20 cellular contexts compared by ENCODE assay signal in genomic region chr2:69567909-69568300, GRCh38.
DNase-seq lines count a peak whose midpoint lies in the region; ATAC-seq, FAIRE-seq and TF ChIP-seq lines count a peak whose summit lies in the region.
"Had no signal": no experiment of that assay in that cellular context is flagged by ENCODE, and none has a peak within 500 bp of the region (broad histone marks: within the 10 kb centered on the region; RNA-seq: fewer than 3 reads in every experiment).

No MANE protein-coding gene starts in this region.

- peaks cover 78 to 98% (median 88%) of the 10 kb centered on the region in 4 donors for H3K4me1 Mint-ChIP-seq in CD4-positive, alpha-beta memory T cell
- H3K4me1 Mint-ChIP-seq in T-helper 17 cell (peaks cover 78% of the 10 kb centered on the region), mesothelial cell of epicardium (peaks cover 5% of the 10 kb centered on the region)

- no peak overlapping the region for H2AFZ ChIP-seq in mammary epithelial cell (ENCODE audit: low read depth, low read length)

- H3K9ac ChIP-seq in kidney (ENCODE audit: low read length in 2 of 2) (no peak overlapping the region), mammary epithelial cell (ENCODE audit: insufficient read depth, low read length) (no peak overlapping the region)

- WGBS in mammary epithelial cell (ENCODE audit: low coverage, missing lambda C conversion rate) = 59% methylated on average over 3 of the region's 6 CpGs

- no peaks in the 10 kb centered on the region for H3K27me3 ChIP-seq in CD4-positive, alpha-beta memory T cell (ENCODE audit: insufficient read depth, low read length)
- no peaks in the 10 kb centered on the region for H3K27me3 ChIP-seq in mammary epithelial cell (ENCODE audit: insufficient read depth, low read length)
- H3K27me3 ChIP-seq: esophagus squamous epithelium, upper lobe of left lung had no signal

- BruUV-seq in mammary epithelial cell (replicated peaks; lab: Mats Ljungman, UMichigan) = no TSS peak

- H3K4me3 ChIP-seq in CD4-positive, alpha-beta memory T cell (ENCODE audit: low read length in 2 of 2) = no peak overlapping the region
- H3K4me3 ChIP-seq in kidney (ENCODE audit: low read length in 2 of 2) = no peak overlapping the region
- H3K4me3 ChIP-seq in mammary epithelial cell (replicated peaks in 1 of 3; ENCODE audit: insufficient read depth in 1 of 3, low read depth in 2 of 3, low read length in 3 of 3) = no peak overlapping the region
- H3K4me3 ChIP-seq: esophagus squamous epithelium, upper lobe of left lung had no signal

- H3K36me3 ChIP-seq in CD4-positive, alpha-beta memory T cell (ENCODE audit: insufficient read depth, low read length) = no peaks in the 10 kb centered on the region
- H3K36me3 ChIP-seq in kidney (ENCODE audit: control insufficient read depth in 1 of 2, insufficient read depth in 2 of 2, low read length in 2 of 2) (no peaks in the 10 kb centered on the region), mammary epithelial cell (ENCODE audit: insufficient read depth, low read length) (no peaks in the 10 kb centered on the region)
- H3K36me3 ChIP-seq: esophagus squamous epithelium, upper lobe of left lung had no signal

- H3K27ac ChIP-seq in CD4-positive, alpha-beta memory T cell (ENCODE audit: low read depth, low read length) = no peak overlapping the region
- H3K27ac ChIP-seq in kidney (ENCODE audit: low read depth in 2 of 2, low read length in 2 of 2) (peak overlapping the region; percentile 20 to 23), mammary epithelial cell (ENCODE audit: insufficient read depth, low read depth, low read length) (no peak overlapping the region)
- H3K27ac ChIP-seq: 22Rv1, esophagus squamous epithelium, HL-60, upper lobe of left lung had no signal

- H3K4me3 Mint-ChIP-seq in CD4-positive, alpha-beta memory T cell = peak overlapping the region in 3 of 8 donors; percentile 16 to 65 (median 21)
- H3K4me3 Mint-ChIP-seq in T-helper 17 cell (no peak overlapping the region), mesothelial cell of epicardium (no peak overlapping the region)
- H3K4me3 Mint-ChIP-seq: neural crest cell had no signal

- peak; percentile 12 for DNase-seq in DMS53 (lab: John Stamatoyannopoulos, UW)
- no peak for DNase-seq in DMS53 treated with DMSO at 0.1 percent for 48 hours (lab: John Stamatoyannopoulos, UW; ENCODE audit: unreplicated experiment)
- DNase-seq in CD4-positive, alpha-beta memory T cell = no peak
- no peak for DNase-seq in T-helper 17 cell
- DNase-seq in kidney = no peak
- no peak for DNase-seq in mesothelial cell of epicardium (ENCODE audit: low spot score in 2 of 2, unreplicated experiment in 2 of 2)
- no peak for DNase-seq in mammary epithelial cell
- DNase-seq: activated CD4-positive, CD25-positive, alpha-beta regulatory T cell treated with anti-CD3 and anti-CD28 coated beads, Interleukin-2, amount 50 U/mL, for 72 hours; DND-41; esophagus squamous epithelium; KBM-7; NCI-H2029; NCI-H446 treated with DMSO at 0.1 percent for 48 hours; SIG-M5; stimulated activated naive CD4-positive, alpha-beta T cell treated with Interleukin-2 at 50 U/mL for 16 hours; upper lobe of left lung had no signal

- intact Hi-C loops in CD4-positive, alpha-beta memory T cell (cut with micrococcal nuclease) = loop anchor here (2.0 kb wide), 1 partner anchor 77 kb away; no protein-coding TSS in a partner anchor
- intact Hi-C loops in kidney (cut with DNase I) (loop anchor here (10.0 kb wide), 1 partner anchor 147 kb away; no protein-coding TSS in a partner anchor), mammary epithelial cell (cut with micrococcal nuclease) (loop anchor here (2.0 kb wide), 1 partner anchor 75 kb away; the partner anchor contains the start of gene AAK1)

- peaks cover 73% of the 10 kb centered on the region for H3K79me2 ChIP-seq in mammary epithelial cell (ENCODE audit: insufficient read depth, low read length)

- in situ Hi-C loops in mammary epithelial cell (cut with MboI; ENCODE audit: low sequenced_read_pairs in 2 of 2) = no loop called here

- peak overlapping the region; percentile 28 to 93 (median 70) for H3K27ac Mint-ChIP-seq in CD4-positive, alpha-beta memory T cell
- peak overlapping the region; percentile 88 for H3K27ac Mint-ChIP-seq in T-helper 17 cell
- no peak overlapping the region for H3K27ac Mint-ChIP-seq in mesothelial cell of epicardium

- H3K9me3 Mint-ChIP-seq in CD4-positive, alpha-beta memory T cell = no peaks in the 10 kb centered on the region
- H3K9me3 Mint-ChIP-seq in mesothelial cell of epicardium = no peaks in the 10 kb centered on the region
- H3K9me3 Mint-ChIP-seq: neural crest cell had no signal

- no peaks in the 10 kb centered on the region for H3K27me3 Mint-ChIP-seq in CD4-positive, alpha-beta memory T cell
- no peaks in the 10 kb centered on the region for H3K27me3 Mint-ChIP-seq in T-helper 17 cell
- no peaks in the 10 kb centered on the region for H3K27me3 Mint-ChIP-seq in mesothelial cell of epicardium (ENCODE audit: low read depth)

- ATAC-seq in T-helper 17 cell (no peak), HG03342 (IDR thresholded peaks at IDR 0.05; ENCODE audit: unreplicated experiment) (no peak)

- dilution Hi-C loops in mammary epithelial cell (cut with HindIII; ENCODE audit: low sequenced_read_pairs) = loop anchor here (10.0 to 25.0 kb wide), 2 partner anchors 144 to 173 kb away; no protein-coding TSS in a partner anchor

- no peaks in the 10 kb centered on the region for H4K20me1 ChIP-seq in mammary epithelial cell (ENCODE audit: insufficient read depth, low read length)

- no peak overlapping the region for H3K4me2 ChIP-seq in mammary epithelial cell (ENCODE audit: insufficient read depth, low read depth, low read length)

- TF ChIP-seq CTCF in kidney (IDR thresholded peaks at IDR 0.05; ENCODE audit: borderline replicate concordance, extremely low read depth, insufficient read depth) (no peak), mesothelial cell of epicardium (IDR thresholded peaks at IDR 0.05; ENCODE audit: unreplicated experiment) (no peak), mammary epithelial cell (conservative IDR thresholded peaks at IDR 0.05 in 1 of 2, IDR thresholded peaks at IDR 0.05 in 1 of 2; ENCODE audit: extremely low read depth in 1 of 2, insufficient read depth in 1 of 2, low read depth in 1 of 2, low read length in 2 of 2) (no peak)

- POLR2A ChIA-PET in CD4-positive, alpha-beta memory T cell (lab: Charles Lee; ENCODE audit: partially characterized antibody) = interaction anchor here (1.2 to 2.4 kb wide), 3 partner anchors 10 to 125 kb away, joined by 3 to 8 read pairs (median 4); partner anchors contain the start of gene AAK1

- CTCF ChIA-PET in CD4-positive, alpha-beta memory T cell (lab: Charles Lee; ENCODE audit: partially characterized antibody) = interaction anchor here (0.9 to 8.8 kb wide), 9 partner anchors 8 to 182 kb away, joined by 3 to 220 read pairs (median 34); no protein-coding TSS in a partner anchor
- CTCF ChIA-PET in mammary epithelial cell (lab: Charles Lee; ENCODE audit: low non-redundant PET) = no interaction called here

- peaks cover 0 to 28% of the 10 kb centered on the region in 2 donors for H3K36me3 Mint-ChIP-seq in CD4-positive, alpha-beta memory T cell
- H3K36me3 Mint-ChIP-seq in T-helper 17 cell (ENCODE audit: low read depth) = peaks cover 3% of the 10 kb centered on the region
- H3K36me3 Mint-ChIP-seq in mesothelial cell of epicardium = peaks cover under 1% of the 10 kb centered on the region

- H3K4me1 ChIP-seq in CD4-positive, alpha-beta memory T cell (ENCODE audit: insufficient read depth, low read length) = peaks cover 98% of the 10 kb centered on the region
- H3K4me1 ChIP-seq in kidney (ENCODE audit: control insufficient read depth in 1 of 2, insufficient read depth in 1 of 2, low read depth in 1 of 2, low read length in 2 of 2) (peaks cover 23 to 45% of the 10 kb centered on the region in 2 donors), mammary epithelial cell (ENCODE audit: insufficient read depth, low read length) (peaks cover 36% of the 10 kb centered on the region)

- H3K9me3 ChIP-seq in CD4-positive, alpha-beta memory T cell (ENCODE audit: control insufficient read depth in 1 of 2, low read length in 2 of 2) = no peaks in the 10 kb centered on the region
- no peaks in the 10 kb centered on the region for H3K9me3 ChIP-seq in T-helper 17 cell (ENCODE audit: control insufficient read depth, low read length, poor library complexity, severe bottlenecking)
- no peaks in the 10 kb centered on the region for H3K9me3 ChIP-seq in kidney (ENCODE audit: control insufficient read depth in 1 of 2, low read length in 2 of 2)
- no peaks in the 10 kb centered on the region for H3K9me3 ChIP-seq in mammary epithelial cell (replicated peaks; ENCODE audit: insufficient read depth, low read length)
- H3K9me3 ChIP-seq: esophagus squamous epithelium, upper lobe of left lung had no signal

- FAIRE-seq in kidney (lab: Jason Lieb, UNC) = no peak

Comparison
In these comparisons a context has a peak if more than half of its experiments do, and no peak if none do; other contexts are left out.
1. H3K27ac ChIP-seq: peak in kidney (2 of 2); none in CD4-positive, alpha-beta memory T cell (single experiment) and mammary epithelial cell (single experiment).